10 cellular contexts compared by ENCODE assay signal in the genomic region with DNA sequence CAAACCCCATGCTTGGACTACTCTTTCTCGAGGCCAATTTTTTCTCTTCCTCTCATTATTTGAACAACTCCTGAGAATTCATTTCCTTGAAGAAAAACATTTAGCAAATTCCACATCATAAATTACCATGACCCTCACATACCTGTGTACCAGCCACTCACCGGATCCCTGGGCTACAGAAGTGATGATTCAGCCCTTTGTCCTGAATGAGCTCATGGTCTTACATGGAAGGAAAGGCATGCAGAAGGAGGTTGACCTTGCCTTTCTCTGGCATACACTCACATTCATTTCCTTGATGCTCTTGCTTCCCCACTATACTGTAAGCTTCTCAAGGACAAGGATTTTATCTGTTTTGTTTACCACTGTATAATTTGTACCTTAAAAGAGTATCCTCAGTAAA.
DNase-seq lines count a peak whose midpoint lies in the region; ATAC-seq and TF ChIP-seq lines count a peak whose summit lies in the region.
"Had no signal": no experiment of that assay in that cellular context is flagged by ENCODE, and none has a peak within 500 bp of the region (broad histone marks: within the 10 kb centered on the region; RNA-seq: fewer than 3 reads in every experiment).

No MANE protein-coding gene starts in this region.

- ATAC-seq in HG03571 (IDR thresholded peaks at IDR 0.05; ENCODE audit: unreplicated experiment), result no peak
- no peak for ATAC-seq in mucosa of descending colon
- ATAC-seq: activated T-cell treated with anti-CD3 and anti-CD28 coated beads, Interleukin-2, amount 50 U/mL, for 4 hours had no signal

- no CpG with 5 or more reads among the region's 2 CpGs for WGBS in mesendoderm (ENCODE audit: extremely low coverage, insufficient coverage, low lambda C conversion rate)

- no peaks in the 10 kb centered on the region for H3K9me3 ChIP-seq in mucosa of descending colon

- no peak overlapping the region for H4K8ac ChIP-seq in mesendoderm (ENCODE audit: low read depth, low read length)

- H3K4me3 ChIP-seq in mesendoderm (ENCODE audit: low read length), result no peak overlapping the region
- no peak overlapping the region for H3K4me3 ChIP-seq in mucosa of descending colon

- no peak overlapping the region for H3K18ac ChIP-seq in mesendoderm (ENCODE audit: low read length)

- intact Hi-C loops in mucosa of descending colon (cut with DNase I, micrococcal nuclease), result no loop called here

- no peak overlapping the region for H4K5ac ChIP-seq in mesendoderm (ENCODE audit: low read length)

- H3K79me1 ChIP-seq in mesendoderm (ENCODE audit: low read length), result no peaks in the 10 kb centered on the region

- no peak overlapping the region for H2BK120ac ChIP-seq in mesendoderm (ENCODE audit: low read depth, low read length)

- DNase-seq in AG20443 (ENCODE audit: low spot score) (peak; percentile 58), M059J (ENCODE audit: low read depth) (peak; percentile 94), dedifferentiated amniotic fluid mesenchymal stem cell (ENCODE audit: extremely low spot score) (peak; percentile 56), mesendoderm (peak; percentile 96), retina (no peak), activated gamma-delta T cell (lab: John Stamatoyannopoulos, UW) (no peak), mucosa of descending colon (no peak)
- DNase-seq: activated T-cell treated with anti-CD3 and anti-CD28 coated beads, Interleukin-2, amount 50 U/mL, for 4 hours; NCI-H524 had no signal

- TF ChIP-seq CTCF in mucosa of descending colon (IDR thresholded peaks at IDR 0.05), result no peak

- no peak overlapping the region for H3K23ac ChIP-seq in mesendoderm (ENCODE audit: low read length)

- H2AK5ac ChIP-seq in mesendoderm (ENCODE audit: low read length), result no peak overlapping the region

- no peaks in the 10 kb centered on the region for H3K36me3 ChIP-seq in mesendoderm (ENCODE audit: control insufficient read depth, insufficient read depth, low read length)
- H3K36me3 ChIP-seq in mucosa of descending colon (ENCODE audit: low read depth), result no peaks in the 10 kb centered on the region

- no peaks in the 10 kb centered on the region for H3K79me2 ChIP-seq in mesendoderm (ENCODE audit: control insufficient read depth, insufficient read depth, low read length)

- H3K27me3 ChIP-seq in mesendoderm (ENCODE audit: insufficient read depth, low read length, poor library complexity), result no peaks in the 10 kb centered on the region

- H2BK5ac ChIP-seq in mesendoderm (ENCODE audit: low read length), result no peak overlapping the region

- H3K27ac ChIP-seq in mesendoderm (ENCODE audit: low read depth, low read length), result no peak overlapping the region

- H3K4ac ChIP-seq in mesendoderm (ENCODE audit: low read depth, low read length), result no peak overlapping the region

- no peak overlapping the region for H3K56ac ChIP-seq in mesendoderm (ENCODE audit: low read length)

- H3K4me2 ChIP-seq in mesendoderm (ENCODE audit: low read length), result no peak overlapping the region

- H3K4me1 ChIP-seq in mesendoderm (ENCODE audit: control insufficient read depth, low read depth, low read length) (no peaks in the 10 kb centered on the region), mucosa of descending colon (ENCODE audit: low read depth) (no peaks in the 10 kb centered on the region)

- H2BK15ac ChIP-seq in mesendoderm (replicated peaks; ENCODE audit: low read depth), result no peak overlapping the region

- H3K9ac ChIP-seq in mesendoderm (ENCODE audit: low read length), result no peak overlapping the region

Comparison
In these comparisons a context has a peak if more than half of its experiments do, and no peak if none do; other contexts are left out.
1. DNase-seq: peak in AG20443 (single experiment), M059J (single experiment), dedifferentiated amniotic fluid mesenchymal stem cell (single experiment) and mesendoderm (single experiment); none in retina (single experiment), activated gamma-delta T cell (single experiment) and mucosa of descending colon (0 of 3).